Comparison of ENCODE assay signal across 15 cellular contexts in genomic region chr14:88473791-88474190, GRCh38.
DNase-seq lines count a peak whose midpoint lies in the region; ATAC-seq and TF ChIP-seq lines count a peak whose summit lies in the region.
"Had no signal": no experiment of that assay in that cellular context is flagged by ENCODE, and none has a peak within 500 bp of the region (broad histone marks: within the 10 kb centered on the region; RNA-seq: fewer than 3 reads in every experiment).

No MANE protein-coding gene starts in this region.

- peaks cover 33% of the 10 kb centered on the region for H3K36me3 ChIP-seq in IMR-90 (ENCODE audit: control insufficient read depth, insufficient read depth, low read length)
- no peaks in the 10 kb centered on the region for H3K36me3 ChIP-seq in mesendoderm (ENCODE audit: control insufficient read depth, insufficient read depth, low read length)
- H3K36me3 ChIP-seq in testis (ENCODE audit: low read depth, missing control alignments) = no peaks in the 10 kb centered on the region
- H3K36me3 ChIP-seq: HAP-1 had no signal

- H4K20me1 ChIP-seq in IMR-90 (ENCODE audit: insufficient read depth, low read length) = peaks cover under 1% of the 10 kb centered on the region; the same call in 1 of the 2 replicates

- no CpG with 5 or more reads among the region's 1 CpG for WGBS in IMR-90 (ENCODE audit: extremely low coverage in 2 of 2, insufficient read length in 1 of 2), 2 experiments
- WGBS in mesendoderm (ENCODE audit: extremely low coverage, insufficient coverage, low lambda C conversion rate) = no CpG with 5 or more reads among the region's 1 CpG
- 39 to 50% methylated on average over 1 of the region's 1 CpG for WGBS in testis, 2 donors

- no peak overlapping the region for H2AFZ ChIP-seq in IMR-90 (replicated peaks; ENCODE audit: low read length, poor library complexity)

- H3K56ac ChIP-seq in IMR-90 (ENCODE audit: extremely low read depth, insufficient read depth, low read length) (peak overlapping the region; percentile 32; the same call in 1 of the 2 replicates), mesendoderm (ENCODE audit: low read length) (no peak overlapping the region)

- H3K9ac ChIP-seq in IMR-90 (ENCODE audit: low read depth, low read length) (peak overlapping the region; percentile 49; the same call in 1 of the 2 replicates), mesendoderm (ENCODE audit: low read length) (no peak overlapping the region)

- CTCF ChIA-PET in IMR-90 (lab: Yijun Ruan, JAX) = no interaction called here

- H3K27ac ChIP-seq in IMR-90 (ENCODE audit: insufficient read depth, low read length) = peak overlapping the region; percentile 95; the same call in 1 of the 2 replicates
- no peak overlapping the region for H3K27ac ChIP-seq in mesendoderm (ENCODE audit: low read depth, low read length)
- peak overlapping the region; percentile 60 to 62 for H3K27ac ChIP-seq in testis

- no peak for TF ChIP-seq RAD21 in IMR-90 (IDR thresholded peaks at IDR 0.05; ENCODE audit: low read length)

- peak overlapping the region; percentile 71 for H2BK120ac ChIP-seq in IMR-90 (ENCODE audit: low read depth, low read length)
- no peak overlapping the region for H2BK120ac ChIP-seq in mesendoderm (ENCODE audit: low read depth, low read length)

- intact Hi-C loops in IMR-90 (cut with micrococcal nuclease) (no loop called here), testis (cut with DNase I; ENCODE audit: low total_unique reads) (no loop called here)

- peak overlapping the region; percentile 69 for H2BK20ac ChIP-seq in IMR-90 (ENCODE audit: low read depth, low read length)

- 0 out of 2 replicates have a peak overlapping the region, but pooled peaks have one; percentile 74 for H3K14ac ChIP-seq in IMR-90 (replicated peaks; ENCODE audit: low read depth, low read length)

- peak; percentile 38 for DNase-seq in IMR-90
- DNase-seq in choroid plexus epithelial cell (ENCODE audit: low read depth) = peak; percentile 57
- DNase-seq in mesendoderm = peak; percentile 26
- DNase-seq in testis = no peak
- DNase-seq in activated CD8-positive, alpha-beta memory T cell treated with anti-CD3 and anti-CD28 coated beads for 24 hours = no peak
- DNase-seq: AML-193, DMS53, NCI-H1048, NCI-H146, NCI-H2107, NCI-H446, PC-3 had no signal

- ATAC-seq in IMR-90 (ENCODE audit: low read depth) = peak; percentile 54
- no peak for ATAC-seq in GM21576 (IDR thresholded peaks at IDR 0.05; ENCODE audit: unreplicated experiment)
- ATAC-seq in HG03432 (IDR thresholded peaks at IDR 0.05; ENCODE audit: unreplicated experiment) = no peak
- ATAC-seq: PC-3 had no signal

- peak overlapping the region; percentile 74; the same call in 1 of the 2 replicates for H3K18ac ChIP-seq in IMR-90 (ENCODE audit: low read depth, low read length)
- no peak overlapping the region for H3K18ac ChIP-seq in mesendoderm (ENCODE audit: low read length)

- no peak overlapping the region; the same call in 1 of the 2 replicates for H4K5ac ChIP-seq in IMR-90 (ENCODE audit: low read depth, low read length)
- H4K5ac ChIP-seq in mesendoderm (ENCODE audit: low read length) = no peak overlapping the region

- BruUV-seq in IMR-90 (replicated peaks; lab: Mats Ljungman, UMichigan) = no TSS peak

- H2BK5ac ChIP-seq in IMR-90 (ENCODE audit: low read depth, low read length, poor library complexity, severe bottlenecking) = peak overlapping the region; percentile 83
- H2BK5ac ChIP-seq in mesendoderm (ENCODE audit: low read length) = no peak overlapping the region

- H3K4me2 ChIP-seq in IMR-90 (ENCODE audit: low read depth, low read length) (no peak overlapping the region; the same call in 1 of the 2 replicates), mesendoderm (ENCODE audit: low read length) (no peak overlapping the region)

- TF ChIP-seq CTCF in IMR-90 (conservative IDR thresholded peaks at IDR 0.05; ENCODE audit: low read depth, low read length) = no peak
- no peak for TF ChIP-seq CTCF in choroid plexus epithelial cell (conservative IDR thresholded peaks at IDR 0.05; ENCODE audit: low read depth, low read length)
- no peak for TF ChIP-seq CTCF in testis (IDR thresholded peaks at IDR 0.05)

- H3K4ac ChIP-seq in IMR-90 (ENCODE audit: low read depth, low read length) = peak overlapping the region; percentile 80; the same call in 1 of the 2 replicates
- no peak overlapping the region for H3K4ac ChIP-seq in mesendoderm (ENCODE audit: low read depth, low read length)

- no peaks in the 10 kb centered on the region for H3K79me2 ChIP-seq in mesendoderm (ENCODE audit: control insufficient read depth, insufficient read depth, low read length)

- POLR2A ChIA-PET in IMR-90 (lab: Charles Lee; ENCODE audit: unreplicated experiment) = no interaction called here

- no peak overlapping the region for H2AK9ac ChIP-seq in IMR-90 (replicated peaks; ENCODE audit: low read depth, low read length, poor library complexity)

- H2BK15ac ChIP-seq in IMR-90 (ENCODE audit: low read depth, low read length) = no peak overlapping the region; the same call in 2 of the 3 replicates
- H2BK15ac ChIP-seq in mesendoderm (replicated peaks; ENCODE audit: low read depth) = no peak overlapping the region

- H3K9me3 ChIP-seq in IMR-90 (ENCODE audit: control insufficient read depth, insufficient read depth, low read length) (no peaks in the 10 kb centered on the region), testis (no peaks in the 10 kb centered on the region)
- H3K9me3 ChIP-seq: HAP-1 had no signal

- H2AK5ac ChIP-seq in IMR-90 (ENCODE audit: low read depth, low read length) (no peak overlapping the region), mesendoderm (ENCODE audit: low read length) (no peak overlapping the region)

- 0 out of 2 replicates have a peak overlapping the region, but pooled peaks have one; percentile 78 for H4K91ac ChIP-seq in IMR-90 (ENCODE audit: insufficient read depth, low read depth, low read length)

- peak overlapping the region in 1 of 2 experiments; percentile 72; a peak in 3 of 4 replicates for H4K8ac ChIP-seq in IMR-90 (ENCODE audit: low read depth in 2 of 2, low read length in 2 of 2)
- H4K8ac ChIP-seq in mesendoderm (ENCODE audit: low read depth, low read length) = no peak overlapping the region

- peaks cover 34 to 58% of the 10 kb centered on the region in 2 experiments for H3K79me1 ChIP-seq in IMR-90 (ENCODE audit: low read depth in 1 of 2, low read length in 2 of 2)
- peaks cover 2% of the 10 kb centered on the region for H3K79me1 ChIP-seq in mesendoderm (ENCODE audit: low read length)

- H3K27me3 ChIP-seq in IMR-90 (ENCODE audit: control insufficient read depth, insufficient read depth, low read length) (no peaks in the 10 kb centered on the region), mesendoderm (ENCODE audit: insufficient read depth, low read length, poor library complexity) (no peaks in the 10 kb centered on the region), testis (no peaks in the 10 kb centered on the region)

- no peak overlapping the region for H3K4me3 ChIP-seq in IMR-90 (ENCODE audit: insufficient read depth, low read depth, low read length)
- H3K4me3 ChIP-seq in choroid plexus epithelial cell (ENCODE audit: low read depth, low read length) = no peak overlapping the region
- H3K4me3 ChIP-seq in mesendoderm (ENCODE audit: low read length) = no peak overlapping the region
- no peak overlapping the region for H3K4me3 ChIP-seq in testis
- H3K4me3 ChIP-seq: HAP-1 had no signal

- TF ChIP-seq POLR2A in IMR-90 (IDR thresholded peaks at IDR 0.05; ENCODE audit: low read depth, low read length) (no peak), testis (IDR thresholded peaks at IDR 0.05) (no peak)

- peaks cover 23% of the 10 kb centered on the region for H3K9me1 ChIP-seq in IMR-90 (ENCODE audit: insufficient read depth, low read length)

- peaks cover 30% of the 10 kb centered on the region for H3K4me1 ChIP-seq in IMR-90 (ENCODE audit: control insufficient read depth, insufficient read depth, low read length)
- H3K4me1 ChIP-seq in mesendoderm (ENCODE audit: control insufficient read depth, low read depth, low read length) = no peaks in the 10 kb centered on the region
- H3K4me1 ChIP-seq in testis = peaks cover 6% of the 10 kb centered on the region

- in situ Hi-C loops in IMR-90 (cut with MboI; ENCODE audit: low sequenced_read_pairs) = no loop called here

- dilution Hi-C loops in IMR-90 (cut with HindIII; ENCODE audit: low sequenced_read_pairs, unreplicated experiment) = no loop called here

- H3K23ac ChIP-seq in IMR-90 (ENCODE audit: low read depth, low read length) (no peak overlapping the region), mesendoderm (ENCODE audit: low read length) (no peak overlapping the region)

TF ChIP-seq in IMR-90, 13 proteins besides CTCF, POLR2A, EP300 and RAD21:
- no peak for TF ChIP-seq BHLHE40 (IDR thresholded peaks at IDR 0.05; ENCODE audit: low read depth, low read length)
- TF ChIP-seq ELK1 (IDR thresholded peaks at IDR 0.05; ENCODE audit: borderline replicate concordance, low read depth, low read length) = no peak
- no peak for TF ChIP-seq FOS (IDR thresholded peaks at IDR 0.05; ENCODE audit: low read depth, low read length)
- no peak for TF ChIP-seq USF2 (IDR thresholded peaks at IDR 0.05; ENCODE audit: low read depth, low read length)
- no peak for TF ChIP-seq MAZ (IDR thresholded peaks at IDR 0.05; ENCODE audit: borderline replicate concordance, low read depth, low read length)
- no peak for TF ChIP-seq MXI1 (IDR thresholded peaks at IDR 0.05; ENCODE audit: borderline replicate concordance, low read depth, low read length)
- TF ChIP-seq CEBPB (IDR thresholded peaks at IDR 0.05; ENCODE audit: low read depth, low read length) = no peak
- no peak for TF ChIP-seq NFE2L2 (IDR thresholded peaks at IDR 0.05; ENCODE audit: low read depth, low read length)
- TF ChIP-seq SMC3 (IDR thresholded peaks at IDR 0.05; ENCODE audit: low read depth, low read length) = no peak
- no peak for TF ChIP-seq RFX5 (IDR thresholded peaks at IDR 0.05; ENCODE audit: low read depth, low read length)

Comparison
In these comparisons a context has a peak if more than half of its experiments do, and no peak if none do; other contexts are left out.
1. DNase-seq: peak in IMR-90 (single experiment), choroid plexus epithelial cell (single experiment) and mesendoderm (single experiment); none in testis (single experiment) and activated CD8-positive, alpha-beta memory T cell treated with anti-CD3 and anti-CD28 coated beads for 24 hours (single experiment).